8 cellular contexts compared by ENCODE assay signal in genomic region chr2:46909771-46910419, GRCh38. TPM values are rescaled to one million over a fixed set of nuclear protein-coding genes. Genes with fewer than 3 reads are reported as not detected.
DNase-seq lines count a peak whose midpoint lies in the region; ATAC-seq and TF ChIP-seq lines count a peak whose summit lies in the region.

No MANE protein-coding gene starts in this region.

- H3K27me3 Mint-ChIP-seq in memory B cell: no peaks in the 10 kb centered on the region

- H3K4me3 Mint-ChIP-seq in memory B cell: no peak overlapping the region

- H3K4me1 Mint-ChIP-seq in memory B cell: peaks cover 22% of the 10 kb centered on the region

- no peaks in the 10 kb centered on the region for H3K9me3 ChIP-seq in adrenal gland (replicated peaks in 1 of 3)

- ATAC-seq in GM21367 (IDR thresholded peaks at IDR 0.05; ENCODE audit: unreplicated experiment) (peak; percentile 81), memory B cell (ENCODE audit: low read depth) (no peak), omental fat pad (ENCODE audit: low FRiP score) (no peak)

- DNase-seq in GM04503 (ENCODE audit: low read depth): peak; percentile 61
- DNase-seq in HS-27A (ENCODE audit: low read depth): peak; percentile 83
- DNase-seq in adrenal gland: peak; percentile 50 to 81 (median 75)
- DNase-seq in memory B cell (ENCODE audit: low spot score in 2 of 2): no peak
- no peak for DNase-seq in omental fat pad (ENCODE audit: low spot score)
- DNase-seq in COR-L47 (lab: John Stamatoyannopoulos, UW): no peak
- DNase-seq in globus pallidus (ENCODE audit: low spot score): no peak

- H3K4me3 ChIP-seq in adrenal gland: no peak overlapping the region

- TF ChIP-seq POLR2A in adrenal gland (IDR thresholded peaks at IDR 0.05): peak in 1 of 2 donors; percentile 34

- peaks cover 45 to 64% of the 10 kb centered on the region in 2 donors for H3K4me1 ChIP-seq in adrenal gland (replicated peaks in 1 of 2)

- H3K27ac ChIP-seq in adrenal gland: peak overlapping the region in 4 of 5 donors; percentile 12 to 79 (median 72)

- peaks cover 1% of the 10 kb centered on the region for H3K9me3 Mint-ChIP-seq in memory B cell

- H3K36me3 ChIP-seq in adrenal gland (replicated peaks in 1 of 2): peaks cover 0 to 66% of the 10 kb centered on the region in 2 donors

- no peaks in the 10 kb centered on the region for H3K27me3 ChIP-seq in adrenal gland

- peaks cover 37% of the 10 kb centered on the region for H3K36me3 Mint-ChIP-seq in memory B cell

- intact Hi-C loops in adrenal gland (cut with DNase I): loop anchor here in 1 of 2 donors (10.0 kb wide), 1 partner anchor 65 kb away; no protein-coding TSS in a partner anchor

- H3K27ac Mint-ChIP-seq in memory B cell: peak overlapping the region; percentile 59

- TF ChIP-seq CTCF in adrenal gland (IDR thresholded peaks at IDR 0.05): no peak
- no peak for TF ChIP-seq CTCF in omental fat pad (IDR thresholded peaks at IDR 0.05)

- 42 to 66% (median 51%) methylated on average over 6 of the region's 6 CpGs for WGBS in adrenal gland, 4 donors

RNA-seq across cellular contexts. Expression of gene MCFD2, which starts 5.7 kb away (rescaled TPM):
- 100 to 1,000 TPM; 189 to 695 (median 304) TPM for total RNA-seq in adrenal gland
- 100 to 1,000 TPM in 1 of 3 donors, 10 to 100 TPM in 2; 29.6 to 515 (median 30.7) TPM for polyA plus RNA-seq in adrenal gland
- 100 to 1,000 TPM in 1 of 4 donors, 10 to 100 TPM in 3; 88.1 to 118 (median 95.6) TPM for total RNA-seq in omental fat pad

RNA-seq across cellular contexts. Expression of gene TTC7A, which starts 31.1 kb away (rescaled TPM):
- total RNA-seq in adrenal gland (10 to 100 TPM; 30.6 to 87.4 (median 57.8) TPM), omental fat pad (10 to 100 TPM; 24.1 to 50.1 (median 37.3) TPM)
- polyA plus RNA-seq in adrenal gland: 10 to 100 TPM; 24.6 to 59.4 (median 31.9) TPM

Comparison
In these comparisons a context has a peak if more than half of its experiments do, and no peak if none do; other contexts are left out.
1. DNase-seq: peak in GM04503 (single experiment), HS-27A (single experiment) and adrenal gland (7 of 7); none in memory B cell (0 of 2), omental fat pad (single experiment), COR-L47 (single experiment) and globus pallidus (single experiment).